ENCODE assay signal across 20 cellular contexts in genomic region chrX:24471808-24472207, GRCh38. TPM values are rescaled to one million over a fixed set of nuclear protein-coding genes. Genes with fewer than 3 reads are reported as not detected.
DNase-seq lines count a peak whose midpoint lies in the region; ATAC-seq, FAIRE-seq and TF ChIP-seq lines count a peak whose summit lies in the region.
"Had no signal": no experiment of that assay in that cellular context is flagged by ENCODE, and none has a peak within 500 bp of the region (broad histone marks: within the 10 kb centered on the region; RNA-seq: fewer than 3 reads in every experiment).

No MANE protein-coding gene starts in this region.

- no peak overlapping the region for H3K9ac ChIP-seq in MM.1S (ENCODE audit: low read length)

- H3K36me3 ChIP-seq in CD4-positive, CD25-positive, alpha-beta regulatory T cell (ENCODE audit: control insufficient read depth, insufficient read depth, low read length), result no peaks in the 10 kb centered on the region
- no peaks in the 10 kb centered on the region for H3K36me3 ChIP-seq in MM.1S (replicated peaks; ENCODE audit: insufficient read depth, low read length)
- H3K36me3 ChIP-seq: right atrium auricular region, suprapubic skin had no signal

- H3K79me2 ChIP-seq in MM.1S (ENCODE audit: low read length), result peaks cover under 1% of the 10 kb centered on the region; the same call in 1 of the 2 replicates

- FAIRE-seq in islet of Langerhans (lab: Jason Lieb, UNC), result peak; percentile 56

- H3K9me2 ChIP-seq in MM.1S (replicated peaks; ENCODE audit: insufficient read depth, low read length), result no peaks in the 10 kb centered on the region

- H4K20me1 ChIP-seq in MM.1S (ENCODE audit: insufficient read depth, low read length), result no peaks in the 10 kb centered on the region

- H3K4me3 Mint-ChIP-seq in activated CD4-positive, alpha-beta T cell treated with anti-CD3 and anti-CD28 coated beads, Interleukin-2, amount 10 ng/mL, durations not matched to agents 7 days and 5 days, result no peak overlapping the region
- H3K4me3 Mint-ChIP-seq in CD4-positive, CD25-positive, alpha-beta regulatory T cell, result peak overlapping the region in 3 of 4 donors; percentile 3 to 76 (median 15)
- H3K4me3 Mint-ChIP-seq in WTC11, result no peak overlapping the region

- DNase-seq in activated CD4-positive, alpha-beta T cell treated with anti-CD3 and anti-CD28 coated beads, Interleukin-2, amount 10 ng/mL, durations not matched to agents 7 days and 5 days, result no peak
- DNase-seq in activated CD4-positive, alpha-beta T cell treated with anti-CD3 and anti-CD28 coated beads for 48 hours, result no peak
- no peak for DNase-seq in CD4-positive, CD25-positive, alpha-beta regulatory T cell
- DNase-seq in WTC11 (ENCODE audit: low spot score) (no peak), MM.1S (no peak)
- no peak for DNase-seq in activated CD8-positive, alpha-beta memory T cell treated with anti-CD3 and anti-CD28 coated beads, Interleukin-2, amount 50 U/mL, for 48 hours
- DNase-seq: ACHN; effector CD8-positive, alpha-beta T cell; GF-D8; kidney glomerular epithelial cell; mammary epithelial cell; NCI-H526 treated with DMSO at 0.1 percent for 48 hours; stimulated activated CD8-positive, alpha-beta memory T cell treated with anti-CD3 and anti-CD28 coated beads, Interleukin-4, amount 100 ng/mL, for 48 hours had no signal

- no peaks in the 10 kb centered on the region for H3K27me3 ChIP-seq in CD4-positive, CD25-positive, alpha-beta regulatory T cell (ENCODE audit: control insufficient read depth, insufficient read depth, low read length)
- H3K27me3 ChIP-seq in MM.1S (replicated peaks; ENCODE audit: insufficient read depth, low read length), result no peaks in the 10 kb centered on the region
- H3K27me3 ChIP-seq: right atrium auricular region, suprapubic skin had no signal

- H3K27ac Mint-ChIP-seq in activated CD4-positive, alpha-beta T cell treated with anti-CD3 and anti-CD28 coated beads, Interleukin-2, amount 10 ng/mL, durations not matched to agents 7 days and 5 days, result peak overlapping the region; percentile 70
- H3K27ac Mint-ChIP-seq in CD4-positive, CD25-positive, alpha-beta regulatory T cell, result peak overlapping the region in 2 of 3 donors; percentile 4 to 69
- peak overlapping the region; percentile 43; the same call in 1 of the 2 replicates for H3K27ac Mint-ChIP-seq in WTC11

- peaks cover 5% of the 10 kb centered on the region for H3K36me3 Mint-ChIP-seq in activated CD4-positive, alpha-beta T cell treated with anti-CD3 and anti-CD28 coated beads, Interleukin-2, amount 10 ng/mL, durations not matched to agents 7 days and 5 days (ENCODE audit: low read depth)
- no peaks in the 10 kb centered on the region for H3K36me3 Mint-ChIP-seq in CD4-positive, CD25-positive, alpha-beta regulatory T cell
- H3K36me3 Mint-ChIP-seq in WTC11, result no peaks in the 10 kb centered on the region
- H3K36me3 Mint-ChIP-seq: IgD-negative memory B cell had no signal

- POLR2A ChIA-PET in activated CD4-positive, alpha-beta T cell treated with anti-CD3 and anti-CD28 coated beads, Interleukin-2, amount 10 ng/mL, durations not matched to agents 7 days and 5 days (lab: Charles Lee), result no interaction called here
- POLR2A ChIA-PET in WTC11 (lab: Charles Lee), result no interaction called here

- H3K27ac ChIP-seq in CD4-positive, CD25-positive, alpha-beta regulatory T cell (ENCODE audit: insufficient read depth, low read length, poor library complexity, severe bottlenecking), result no peak overlapping the region
- H3K27ac ChIP-seq in MM.1S (ENCODE audit: low read length), result no peak overlapping the region
- H3K27ac ChIP-seq: right atrium auricular region, suprapubic skin, VCaP had no signal

- H3K4me2 ChIP-seq in MM.1S (ENCODE audit: low read depth, low read length), result no peak overlapping the region

- H3K4me3 ChIP-seq in CD4-positive, CD25-positive, alpha-beta regulatory T cell (ENCODE audit: low read depth, low read length), result peak overlapping the region; percentile 43
- no peak overlapping the region for H3K4me3 ChIP-seq in MM.1S (ENCODE audit: low read length)
- H3K4me3 ChIP-seq: right atrium auricular region, suprapubic skin had no signal

- no peak for ATAC-seq in CD4-positive, CD25-positive, alpha-beta regulatory T cell (ENCODE audit: low read depth in 2 of 2)
- ATAC-seq in WTC11, result no peak
- no peak for ATAC-seq in HG03460 (IDR thresholded peaks at IDR 0.05; ENCODE audit: unreplicated experiment)
- ATAC-seq: Right ventricle myocardium inferior had no signal

- no peaks in the 10 kb centered on the region for H3K9me3 ChIP-seq in CD4-positive, CD25-positive, alpha-beta regulatory T cell (ENCODE audit: control insufficient read depth in 2 of 2, low read length in 2 of 2)
- no peaks in the 10 kb centered on the region for H3K9me3 ChIP-seq in MM.1S (replicated peaks; ENCODE audit: insufficient read depth, low read length)
- H3K9me3 ChIP-seq: right atrium auricular region, suprapubic skin had no signal

- peaks cover 61% of the 10 kb centered on the region for H3K4me1 Mint-ChIP-seq in activated CD4-positive, alpha-beta T cell treated with anti-CD3 and anti-CD28 coated beads, Interleukin-2, amount 10 ng/mL, durations not matched to agents 7 days and 5 days
- H3K4me1 Mint-ChIP-seq in CD4-positive, CD25-positive, alpha-beta regulatory T cell, result peaks cover 10 to 65% (median 32%) of the 10 kb centered on the region in 4 donors
- H3K4me1 Mint-ChIP-seq in WTC11, result peaks cover 44% of the 10 kb centered on the region

- H3K4me1 ChIP-seq in CD4-positive, CD25-positive, alpha-beta regulatory T cell (ENCODE audit: control insufficient read depth, insufficient read depth, low read length, poor library complexity, severe bottlenecking), result peaks cover 15% of the 10 kb centered on the region
- no peaks in the 10 kb centered on the region for H3K4me1 ChIP-seq in MM.1S (ENCODE audit: low read length)
- H3K4me1 ChIP-seq: right atrium auricular region had no signal

- TF ChIP-seq CTCF in WTC11 (IDR thresholded peaks at IDR 0.05) (no peak), MM.1S (IDR thresholded peaks at IDR 0.05; ENCODE audit: low read length) (no peak)

- no peaks in the 10 kb centered on the region for H3F3A ChIP-seq in MM.1S (ENCODE audit: insufficient read depth, low read length)

- H3K27me3 Mint-ChIP-seq in activated CD4-positive, alpha-beta T cell treated with anti-CD3 and anti-CD28 coated beads, Interleukin-2, amount 10 ng/mL, durations not matched to agents 7 days and 5 days, result no peaks in the 10 kb centered on the region
- no peaks in the 10 kb centered on the region for H3K27me3 Mint-ChIP-seq in CD4-positive, CD25-positive, alpha-beta regulatory T cell
- no peaks in the 10 kb centered on the region for H3K27me3 Mint-ChIP-seq in WTC11 (ENCODE audit: low read depth)

- no peak overlapping the region for H2AFZ ChIP-seq in MM.1S (ENCODE audit: low read length)

- CTCF ChIA-PET in activated CD4-positive, alpha-beta T cell treated with anti-CD3 and anti-CD28 coated beads, Interleukin-2, amount 10 ng/mL, durations not matched to agents 7 days and 5 days (lab: Charles Lee), result no interaction called here
- CTCF ChIA-PET in WTC11 (lab: Charles Lee), result no interaction called here

- no peaks in the 10 kb centered on the region for H3K9me3 Mint-ChIP-seq in activated CD4-positive, alpha-beta T cell treated with anti-CD3 and anti-CD28 coated beads, Interleukin-2, amount 10 ng/mL, durations not matched to agents 7 days and 5 days
- H3K9me3 Mint-ChIP-seq in CD4-positive, CD25-positive, alpha-beta regulatory T cell, result no peaks in the 10 kb centered on the region
- H3K9me3 Mint-ChIP-seq in WTC11, result no peaks in the 10 kb centered on the region
- H3K9me3 Mint-ChIP-seq: IgD-negative memory B cell had no signal

TF ChIP-seq in WTC11, 78 proteins besides CTCF, POLR2A, EP300 and RAD21 (continues in another document):
- TF ChIP-seq ZNF671 (CRISPR knock-in tag; IDR thresholded peaks at IDR 0.05) (no peak), NR1H2 (CRISPR knock-in tag; IDR thresholded peaks at IDR 0.05) (no peak), GRHL2 (CRISPR knock-in tag; IDR thresholded peaks at IDR 0.05; ENCODE audit: insufficient replicate concordance, severe bottlenecking) (no peak), JUN (CRISPR knock-in tag; IDR thresholded peaks at IDR 0.05) (no peak), RORB (CRISPR knock-in tag; IDR thresholded peaks at IDR 0.05) (no peak), GTF2I (CRISPR knock-in tag; conservative IDR thresholded peaks at IDR 0.05) (no peak), ZNF512 (CRISPR knock-in tag; IDR thresholded peaks at IDR 0.05; ENCODE audit: borderline replicate concordance) (no peak), FOXK1 (CRISPR knock-in tag; IDR thresholded peaks at IDR 0.05) (no peak), CREM (CRISPR knock-in tag; IDR thresholded peaks at IDR 0.05) (no peak), ZNF396 (CRISPR knock-in tag; IDR thresholded peaks at IDR 0.05; ENCODE audit: borderline replicate concordance) (no peak), IRF2 (CRISPR knock-in tag; IDR thresholded peaks at IDR 0.05; ENCODE audit: borderline replicate concordance, low read depth) (no peak), TP53 (CRISPR knock-in tag; IDR thresholded peaks at IDR 0.05) (no peak)

RNA-seq across cellular contexts. Expression of gene PDK3, which starts 6.7 kb away (rescaled TPM):
- 10 to 100 TPM; 28.2 to 31.4 TPM for total RNA-seq in activated CD4-positive, alpha-beta T cell treated with anti-CD3 and anti-CD28 coated beads, Interleukin-2, amount 10 ng/mL, durations not matched to agents 7 days and 5 days
- 11.3 TPM for total RNA-seq in CD4-positive, CD25-positive, alpha-beta regulatory T cell
- 10 to 100 TPM; 29.7 to 33.9 (median 33.4) TPM for polyA plus RNA-seq in CD4-positive, CD25-positive, alpha-beta regulatory T cell
- total RNA-seq in WTC11 (2021), result 34.4 to 38.1 TPM (median 36.8 TPM) in 3 replicates

Comparison
In these comparisons a context has a peak if more than half of its experiments do, and no peak if none do; other contexts are left out.
1. H3K4me3 Mint-ChIP-seq: peak in CD4-positive, CD25-positive, alpha-beta regulatory T cell (3 of 4); none in activated CD4-positive, alpha-beta T cell treated with anti-CD3 and anti-CD28 coated beads, Interleukin-2, amount 10 ng/mL, durations not matched to agents 7 days and 5 days (single experiment) and WTC11 (single experiment).
2. Peak in every context shown above with its lines, with median percentiles within 50 percentile points of each other: H3K27ac Mint-ChIP-seq.